In genomic region chr1:161530158-161530557, GRCh38 we compare ENCODE assay signal across 8 cellular contexts. TPM values are rescaled to one million over a fixed set of nuclear protein-coding genes. Genes with fewer than 3 reads are reported as not detected.
A peak's percentile ranks its signal among the peaks of the same experiment; 100 is the strongest.
DNase-seq lines count a peak whose midpoint lies in the region; ATAC-seq and TF ChIP-seq lines count a peak whose summit lies in the region.
"Not testable (repeated sequence)": the region's sequence is repeated elsewhere in the genome, so short reads cannot be mapped to it uniquely, and the experiment has no call there.

No MANE protein-coding gene starts in this region.

- H3K27ac ChIP-seq in stomach = peak overlapping the region; percentile 82 to 96 (median 88)

- 0 to 1% (median 1%) methylated on average over 12 to 13 of the region's 13 CpGs for whole genome bisulfite sequencing in stomach, 5 donors

- H3K4me3 ChIP-seq in neuron (ENCODE audit: low read length) (peak overlapping the region; percentile 68), stomach (peak overlapping the region; percentile 54 to 72 (median 62))

- ATAC-seq in HG02642 (IDR thresholded peaks at IDR 0.05; ENCODE audit: poor library complexity, unreplicated experiment) = peak; percentile 48

- not testable (repeated sequence) for H3K27me3 ChIP-seq in neuron (ENCODE audit: insufficient read depth, low read length); stomach

- H3K36me3 ChIP-seq in neuron (ENCODE audit: insufficient read depth, low read length); stomach: not testable (repeated sequence)

- TF ChIP-seq POLR2A in stomach (IDR thresholded peaks at IDR 0.05) = not testable (repeated sequence)

- not testable (repeated sequence) for H3K27me3 Mint-ChIP-seq in activated naive CD8-positive, alpha-beta T cell

- H3K36me3 Mint-ChIP-seq in activated naive CD8-positive, alpha-beta T cell = not testable (repeated sequence)

- not testable (repeated sequence) for H2AFZ ChIP-seq in neuron (ENCODE audit: low read depth, low read length)

- not testable (repeated sequence) for H3K9me3 ChIP-seq in neuron (ENCODE audit: low read length); stomach

- not testable (repeated sequence) for H3K9me3 Mint-ChIP-seq in activated naive CD8-positive, alpha-beta T cell (ENCODE audit: low read depth)

- TF ChIP-seq CTCF in stomach (IDR thresholded peaks at IDR 0.05) = not testable (repeated sequence)

- DNase-seq in ELR (ENCODE audit: low read depth) (peak; percentile 71), NCI-H1417 treated with DMSO at 0.1 percent for 48 hours (lab: John Stamatoyannopoulos, UW) (peak; percentile 23), T-helper 1 cell (peak in 4 of 5 donors; percentile 43 to 68 (median 54)), globus pallidus (ENCODE audit: low spot score) (peak; percentile 66), stomach (peak; percentile 52)

- H3K4me1 ChIP-seq in neuron (ENCODE audit: insufficient read depth, low read length) = peaks cover 15% of the 10 kb centered on the region
- H3K4me1 ChIP-seq in stomach = peaks cover 0 to 30% (median 10%) of the 10 kb centered on the region in 4 donors

- peak overlapping the region; percentile 96 for H3K4me3 Mint-ChIP-seq in activated naive CD8-positive, alpha-beta T cell

- not testable (repeated sequence) for TF ChIP-seq EP300 in stomach (IDR thresholded peaks at IDR 0.05)

- intact Hi-C loops in stomach (cut with DNase I; ENCODE audit: low total_unique reads) = not testable (repeated sequence)

- H3K4me1 Mint-ChIP-seq in activated naive CD8-positive, alpha-beta T cell (ENCODE audit: low read depth) = peaks cover 28% of the 10 kb centered on the region

- peak overlapping the region; percentile 98 for H3K27ac Mint-ChIP-seq in activated naive CD8-positive, alpha-beta T cell

RNA-seq across cellular contexts. Expression of gene HSPA6, which starts 5.8 kb away (rescaled TPM):
- under 1 TPM in 3 of 5 donors, not detected in 2; 0.45 to 0.73 (median 0.58) TPM for total RNA-seq in stomach
- polyA plus RNA-seq in stomach = 1 to 10 TPM in 1 of 3 donors, under 1 TPM in 2; 0.61 to 2.9 (median 0.98) TPM

RNA-seq across cellular contexts. Expression of gene FCGR3A, which starts 19.5 kb away (rescaled TPM):
- total RNA-seq in stomach = 10 to 100 TPM in 2 of 5 donors, 1 to 10 TPM in 2, not detected in 1; 2.2 to 13.5 (median 9.8) TPM
- 10 to 100 TPM in 1 of 3 donors, 1 to 10 TPM in 2; 2.8 to 18.0 (median 5.8) TPM for polyA plus RNA-seq in stomach

RNA-seq across cellular contexts. Expression of gene FCGR2A, which starts 24.9 kb away (rescaled TPM):
- total RNA-seq in stomach = 10 to 100 TPM in 3 of 5 donors, 1 to 10 TPM in 2; 2.0 to 91.0 (median 24.3) TPM
- 10 to 100 TPM in 2 of 3 donors, 1 to 10 TPM in 1; 4.5 to 26.6 (median 12.2) TPM for polyA plus RNA-seq in stomach

Comparison
In these comparisons a context has a peak if more than half of its experiments do, and no peak if none do; other contexts are left out.
1. Peak in every context shown above with its lines: DNase-seq, ATAC-seq, H3K4me3 ChIP-seq and H3K27ac ChIP-seq.